ENCODE assay signal across 8 cellular contexts in the genomic region with DNA sequence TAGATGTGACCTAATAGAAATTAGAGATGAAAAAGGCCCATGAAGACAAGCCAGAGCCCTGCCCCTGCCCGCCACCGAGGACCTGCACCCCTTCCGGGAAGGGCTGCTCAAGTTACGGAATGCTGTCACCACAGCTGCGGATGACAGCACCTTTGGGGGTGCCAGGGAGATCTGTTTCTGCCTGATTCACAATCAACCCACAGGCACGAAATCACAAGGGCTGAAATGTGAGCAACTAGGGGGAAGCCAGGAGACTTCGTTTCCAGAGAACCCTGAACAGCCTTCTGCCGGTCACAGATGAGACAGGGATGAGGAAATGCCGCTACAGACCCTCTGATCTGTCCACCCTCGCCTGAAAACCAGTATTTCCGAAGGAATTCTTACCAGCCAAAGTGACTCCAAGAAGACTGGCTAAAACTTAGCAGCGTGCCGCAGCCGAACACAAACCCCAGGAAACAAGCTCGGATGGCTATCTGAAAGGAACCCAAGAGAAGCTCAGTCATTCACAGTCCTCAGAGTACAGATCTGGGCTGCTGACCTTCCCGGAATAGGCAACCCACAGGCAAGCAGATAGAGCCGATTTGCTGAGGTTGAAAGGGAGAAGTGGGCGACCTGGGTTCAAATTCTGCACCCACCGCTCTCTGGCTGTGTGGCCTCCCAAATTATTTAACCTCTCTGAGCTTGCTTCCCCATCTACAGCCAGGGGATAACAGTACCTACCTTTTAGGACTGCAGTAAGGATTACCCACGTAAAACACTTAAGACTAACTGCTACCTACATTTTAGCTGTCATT. TPM values are rescaled to one million over a fixed set of nuclear protein-coding genes. Genes with fewer than 3 reads are reported as not detected.
DNase-seq lines count a peak whose midpoint lies in the region; ATAC-seq and TF ChIP-seq lines count a peak whose summit lies in the region.

No MANE protein-coding gene starts in this region.

- H3K9me3 ChIP-seq in HAP-1 (peaks cover 2% of the 10 kb centered on the region; the same call in 1 of the 2 replicates), transverse colon (no peaks in the 10 kb centered on the region)

- H3K27ac ChIP-seq in 22Rv1 (peak overlapping the region; percentile 81), transverse colon (peak overlapping the region; percentile 71 to 87 (median 83))

- in situ Hi-C loops in HAP-1 (cut with MboI; ENCODE audit: low sequenced_read_pairs) (no loop called here), transverse colon (cut with MboI; ENCODE audit: low pct_ligation_motif_present in 1 of 4, low pct_unique_long_range_greater_than_20kb in 1 of 4, low sequenced_read_pairs in 3 of 4) (loop anchor here in 1 of 4 donors (25.0 kb wide), 1 partner anchor 178 kb away; a partner anchor contains a TSS), ACHN (cut with HindIII; ENCODE audit: low pct_ligation_motif_present, low pct_unique_long_range_greater_than_20kb, low sequenced_read_pairs) (no loop called here)

- H3K4me1 ChIP-seq in HAP-1 (peaks cover 25% of the 10 kb centered on the region), transverse colon (peaks cover 8 to 16% (median 12%) of the 10 kb centered on the region in 4 donors)

- no peak for ATAC-seq in activated naive CD8-positive, alpha-beta T cell treated with anti-CD3 and anti-CD28 coated beads, Interleukin-2, amount 10 ng/mL, durations not matched to agents 7 days and 5 days (ENCODE audit: low read depth)

- peak overlapping the region; percentile 92 for H3K4me3 Mint-ChIP-seq in activated naive CD8-positive, alpha-beta T cell treated with anti-CD3 and anti-CD28 coated beads, Interleukin-2, amount 10 ng/mL, durations not matched to agents 7 days and 5 days

- intact Hi-C loops in transverse colon (cut with DNase I; ENCODE audit: low total_unique reads), result no loop called here

- TF ChIP-seq POLR2A in transverse colon (IDR thresholded peaks at IDR 0.05), result no peak

- peaks cover 19% of the 10 kb centered on the region for H3K4me1 Mint-ChIP-seq in activated naive CD8-positive, alpha-beta T cell treated with anti-CD3 and anti-CD28 coated beads, Interleukin-2, amount 10 ng/mL, durations not matched to agents 7 days and 5 days

- H3K9me3 Mint-ChIP-seq in activated naive CD8-positive, alpha-beta T cell treated with anti-CD3 and anti-CD28 coated beads, Interleukin-2, amount 10 ng/mL, durations not matched to agents 7 days and 5 days, result no peaks in the 10 kb centered on the region

- no peak for TF ChIP-seq EP300 in transverse colon (IDR thresholded peaks at IDR 0.05; ENCODE audit: low read depth)

- H3K27me3 ChIP-seq in HAP-1 (ENCODE audit: low read depth) (no peaks in the 10 kb centered on the region), kidney epithelial cell (ENCODE audit: control insufficient read depth, insufficient read depth, low read length) (peaks cover 8% of the 10 kb centered on the region), transverse colon (peaks cover 13% of the 10 kb centered on the region)

- peaks cover 6% of the 10 kb centered on the region for H3K36me3 Mint-ChIP-seq in activated naive CD8-positive, alpha-beta T cell treated with anti-CD3 and anti-CD28 coated beads, Interleukin-2, amount 10 ng/mL, durations not matched to agents 7 days and 5 days

- H3K27me3 Mint-ChIP-seq in activated naive CD8-positive, alpha-beta T cell treated with anti-CD3 and anti-CD28 coated beads, Interleukin-2, amount 10 ng/mL, durations not matched to agents 7 days and 5 days, result peaks cover 18% of the 10 kb centered on the region

- 53 to 71% methylated on average over 8 to 20 of the region's 20 CpGs for WGBS in transverse colon (ENCODE audit: low coverage in 1 of 2), 2 donors

- H3K36me3 ChIP-seq in HAP-1 (replicated peaks) (peaks cover 43% of the 10 kb centered on the region), kidney epithelial cell (ENCODE audit: control insufficient read depth, insufficient read depth, low read length) (peaks cover 3% of the 10 kb centered on the region), transverse colon (peaks cover 0 to 30% (median 9%) of the 10 kb centered on the region in 4 donors)

- POLR2A ChIA-PET in activated naive CD8-positive, alpha-beta T cell treated with anti-CD3 and anti-CD28 coated beads, Interleukin-2, amount 10 ng/mL, durations not matched to agents 7 days and 5 days (lab: Charles Lee), result interaction anchor here (0.6 to 1.5 kb wide), 5 partner anchors 10 to 244 kb away, joined by 3 to 4 read pairs (median 3); a partner anchor contains a TSS

- DNase-seq in HAP-1 (ENCODE audit: low spot score in 2 of 2) (no peak), kidney epithelial cell (ENCODE audit: low read depth) (no peak), transverse colon (no peak), NOMO-1 treated with dmso at 0.1 percent for 144 hours (lab: John Stamatoyannopoulos, UW; ENCODE audit: unreplicated experiment) (no peak), ACHN (no peak)
- DNase-seq in activated naive CD8-positive, alpha-beta T cell treated with anti-CD3 and anti-CD28 coated beads, Interleukin-2, amount 10 ng/mL, durations not matched to agents 7 days and 5 days, result no peak
- DNase-seq in activated effector memory CD4-positive, alpha-beta T cell treated with Interleukin-2 at 50 U/mL for 16 hours, result no peak

- TF ChIP-seq CTCF in 22Rv1 (IDR thresholded peaks at IDR 0.05) (no peak), kidney epithelial cell (IDR thresholded peaks at IDR 0.05; ENCODE audit: insufficient read depth, low read length, poor library complexity, severe bottlenecking) (no peak), transverse colon (IDR thresholded peaks at IDR 0.05) (no peak)

- H3K27ac Mint-ChIP-seq in activated naive CD8-positive, alpha-beta T cell treated with anti-CD3 and anti-CD28 coated beads, Interleukin-2, amount 10 ng/mL, durations not matched to agents 7 days and 5 days, result peak overlapping the region; percentile 34

- H3K4me3 ChIP-seq in HAP-1 (peak overlapping the region; percentile 73), kidney epithelial cell (ENCODE audit: low read depth, low read length) (peak overlapping the region; percentile 70), transverse colon (peak overlapping the region; percentile 63 to 95 (median 76))

RNA-seq across cellular contexts. Expression of a gene that starts 1.1 kb away (rescaled TPM):
- 10 to 100 TPM; 40.3 to 40.4 TPM for total RNA-seq in activated naive CD8-positive, alpha-beta T cell treated with anti-CD3 and anti-CD28 coated beads, Interleukin-2, amount 10 ng/mL, durations not matched to agents 7 days and 5 days
- total RNA-seq in kidney epithelial cell (67.1 and 68.0 TPM in 2 replicates), transverse colon (10 to 100 TPM; 21.3 to 84.1 (median 61.8) TPM)

RNA-seq across cellular contexts. Expression of a gene that starts 9.3 kb away (rescaled TPM):
- total RNA-seq in activated naive CD8-positive, alpha-beta T cell treated with anti-CD3 and anti-CD28 coated beads, Interleukin-2, amount 10 ng/mL, durations not matched to agents 7 days and 5 days, result not detected
- total RNA-seq in kidney epithelial cell, result not detected in 2 replicates
- not detected for total RNA-seq in transverse colon

RNA-seq across cellular contexts. Expression of a gene that starts 26.2 kb away (rescaled TPM):
- total RNA-seq in activated naive CD8-positive, alpha-beta T cell treated with anti-CD3 and anti-CD28 coated beads, Interleukin-2, amount 10 ng/mL, durations not matched to agents 7 days and 5 days, result under 1 TPM; 0.58 to 0.74 TPM
- total RNA-seq in kidney epithelial cell (11.4 and 12.3 TPM in 2 replicates), transverse colon (10 to 100 TPM; 15.6 to 38.2 (median 27.8) TPM)

RNA-seq across cellular contexts. Expression of a gene that starts 28.8 kb away (rescaled TPM):
- 1 to 10 TPM; 3.8 to 4.0 TPM for total RNA-seq in activated naive CD8-positive, alpha-beta T cell treated with anti-CD3 and anti-CD28 coated beads, Interleukin-2, amount 10 ng/mL, durations not matched to agents 7 days and 5 days
- total RNA-seq in kidney epithelial cell (20.1 and 32.0 TPM in 2 replicates), transverse colon (1,000 to 10,000 TPM in 1 of 4 donors, 100 to 1,000 TPM in 2, 10 to 100 TPM in 1; 82.6 to 1,341 (median 190) TPM)

RNA-seq across cellular contexts. Expression of a gene that starts 35.3 kb away (rescaled TPM):
- total RNA-seq in activated naive CD8-positive, alpha-beta T cell treated with anti-CD3 and anti-CD28 coated beads, Interleukin-2, amount 10 ng/mL, durations not matched to agents 7 days and 5 days, result 100 to 1,000 TPM; 309 to 343 TPM
- total RNA-seq in kidney epithelial cell, result 193 and 205 TPM in 2 replicates
- 100 to 1,000 TPM in 3 of 4 donors, 10 to 100 TPM in 1; 56.5 to 170 (median 106) TPM for total RNA-seq in transverse colon
